Comparison of ENCODE assay signal across 10 cellular contexts in genomic region chr14:105700622-105701288, GRCh38.
DNase-seq lines count a peak whose midpoint lies in the region; ATAC-seq and TF ChIP-seq lines count a peak whose summit lies in the region.
"Had no signal": no experiment of that assay in that cellular context is flagged by ENCODE, and none has a peak within 500 bp of the region (broad histone marks: within the 10 kb centered on the region; RNA-seq: fewer than 3 reads in every experiment).

No MANE protein-coding gene starts in this region.

- DNase-seq in GM20000 (ENCODE audit: low spot score) = peak; percentile 76
- no peak for DNase-seq in stimulated activated CD4-positive, alpha-beta T cell treated with anti-CD3 and anti-CD28 coated beads, Interleukin-2, amount 100 ng/mL, for 48 hours
- DNase-seq in NCI-H1694 (lab: John Stamatoyannopoulos, UW) = no peak
- no peak for DNase-seq in effector CD8-positive, alpha-beta T cell (lab: John Stamatoyannopoulos, UW)
- DNase-seq in Ammon's horn (ENCODE audit: low spot score) = no peak
- DNase-seq: activated CD4-positive, alpha-beta T cell treated with anti-CD3 and anti-CD28 coated beads for 1 hour; NCI-H446 treated with DMSO at 0.1 percent for 48 hours had no signal

- ATAC-seq in GM18502 (IDR thresholded peaks at IDR 0.05; ENCODE audit: poor library complexity, unreplicated experiment) (peak; percentile 39), HG03342 (IDR thresholded peaks at IDR 0.05; ENCODE audit: unreplicated experiment) (peak; percentile 52), esophagus mucosa (peak; percentile 21)

- no peak for TF ChIP-seq CTCF in GM20000 (IDR thresholded peaks at IDR 0.05; ENCODE audit: extremely low read depth, missing control alignments)
